Comparison of ENCODE assay signal across 1 cellular context in genomic region chr19:8252922-8253589, GRCh38.
TF ChIP-seq lines count a peak whose summit lies in the region.

No MANE protein-coding gene starts in this region.

TF ChIP-seq in WTC11, 78 proteins besides CTCF, POLR2A, EP300 and RAD21 (continued from another document):
- peak; percentile 56; the same call in 1 of the 2 replicates for TF ChIP-seq MAX (CRISPR knock-in tag; IDR thresholded peaks at IDR 0.05)
- no peak for TF ChIP-seq TP53 (CRISPR knock-in tag; IDR thresholded peaks at IDR 0.05)
- TF ChIP-seq NR3C1 (CRISPR knock-in tag; conservative IDR thresholded peaks at IDR 0.05; ENCODE audit: low read depth) = no peak
- TF ChIP-seq USF1 (CRISPR knock-in tag; IDR thresholded peaks at IDR 0.05) = 0 out of 2 replicates have a peak, but pooled peaks have one; percentile 7
